7 cellular contexts compared by ENCODE assay signal in the genomic region with DNA sequence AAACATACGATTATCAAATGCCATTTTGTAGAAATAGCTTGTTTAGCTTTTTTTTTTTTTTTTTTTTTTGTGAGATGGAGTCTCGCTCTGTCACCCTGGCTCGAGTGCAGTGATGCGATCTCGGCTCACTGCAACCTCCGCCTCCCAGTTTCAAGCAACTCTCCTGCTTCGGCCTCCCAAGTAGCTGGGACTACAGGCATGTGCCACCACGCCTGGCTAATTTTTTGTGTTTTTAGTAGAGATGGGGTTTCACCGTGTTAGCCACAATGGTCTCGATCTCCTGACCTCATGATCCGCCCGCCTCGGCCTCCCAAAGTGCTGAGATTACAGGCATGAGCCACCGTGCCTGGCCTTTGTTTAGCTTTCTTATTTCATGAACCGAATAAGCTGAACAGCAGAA. TPM values are rescaled to one million over a fixed set of nuclear protein-coding genes. Genes with fewer than 3 reads are reported as not detected.
DNase-seq lines count a peak whose midpoint lies in the region; TF ChIP-seq lines count a peak whose summit lies in the region.
"Not testable (repeated sequence)": the region's sequence is repeated elsewhere in the genome, so short reads cannot be mapped to it uniquely, and the experiment has no call there.

No MANE protein-coding gene starts in this region.

- H3K27me3 ChIP-seq in OCI-LY3 (ENCODE audit: low read depth, low read length), result peaks cover 69% of the 10 kb centered on the region
- not testable (repeated sequence) for H3K27me3 ChIP-seq in ascending aorta, right atrium auricular region

- not testable (repeated sequence) for H3K4me3 Mint-ChIP-seq in nephron progenitor cell

- not testable (repeated sequence) for TF ChIP-seq CTCF in GM12865 (IDR thresholded peaks at IDR 0.05; ENCODE audit: insufficient read depth, low read depth, low read length, missing control alignments); OCI-LY3 (IDR thresholded peaks at IDR 0.05; ENCODE audit: low read depth, low read length); ascending aorta (IDR thresholded peaks at IDR 0.05); coronary artery (IDR thresholded peaks at IDR 0.05); right atrium auricular region (IDR thresholded peaks at IDR 0.05); nephron progenitor cell (IDR thresholded peaks at IDR 0.05)

- not testable (repeated sequence) for H3K9me3 Mint-ChIP-seq in nephron progenitor cell

- not testable (repeated sequence) for H3K9ac ChIP-seq in OCI-LY3 (ENCODE audit: low read length)

- not testable (repeated sequence) for H3K4me3 ChIP-seq in GM12865 (ENCODE audit: low read depth, low read length); ascending aorta; coronary artery; right atrium auricular region
- peak overlapping the region; percentile 24; the same call in 1 of the 2 replicates for H3K4me3 ChIP-seq in OCI-LY3 (ENCODE audit: low read length)

- not testable (repeated sequence) for H3K9me3 ChIP-seq in OCI-LY3 (ENCODE audit: insufficient read depth, low read length); ascending aorta; right atrium auricular region

- peak; percentile 27 for DNase-seq in GM12865 (ENCODE audit: low read depth)
- DNase-seq in ascending aorta (ENCODE audit: low spot score in 2 of 2); coronary artery (ENCODE audit: low spot score); right atrium auricular region (ENCODE audit: low spot score); substantia nigra (lab: John Stamatoyannopoulos, UW): not testable (repeated sequence)
- peak; percentile 7 for DNase-seq in nephron progenitor cell

- intact Hi-C loops in ascending aorta (cut with DNase I), result not testable (repeated sequence)

- not testable (repeated sequence) for H2AFZ ChIP-seq in OCI-LY3 (ENCODE audit: low read depth, low read length)

- peak overlapping the region; percentile 52 for H3K4me2 ChIP-seq in OCI-LY3 (ENCODE audit: low read length)

- peaks cover 11% of the 10 kb centered on the region for H3K27me3 Mint-ChIP-seq in nephron progenitor cell (ENCODE audit: low read depth, poor library complexity)

- H3K27ac Mint-ChIP-seq in nephron progenitor cell, result not testable (repeated sequence)

- H3K4me1 Mint-ChIP-seq in nephron progenitor cell, result peaks cover 40% of the 10 kb centered on the region

- not testable (repeated sequence) for H3K36me3 Mint-ChIP-seq in nephron progenitor cell (ENCODE audit: low read depth)

- peaks cover 24% of the 10 kb centered on the region for H3K4me1 ChIP-seq in OCI-LY3 (ENCODE audit: low read length)
- H3K4me1 ChIP-seq in ascending aorta, result peaks cover 15 to 89% of the 10 kb centered on the region in 2 donors
- peaks cover 0 to 74% of the 10 kb centered on the region in 2 donors for H3K4me1 ChIP-seq in right atrium auricular region

- not testable (repeated sequence) for H3K27ac ChIP-seq in OCI-LY3 (ENCODE audit: low read length)
- H3K27ac ChIP-seq in ascending aorta (peak overlapping the region; percentile 84 to 90), coronary artery (peak overlapping the region; percentile 71 to 80), right atrium auricular region (peak overlapping the region; percentile 84 to 89), substantia nigra (ENCODE audit: low read depth, low read length, poor library complexity, severe bottlenecking) (peak overlapping the region; percentile 95)

- H4K20me1 ChIP-seq in OCI-LY3 (ENCODE audit: insufficient read depth, low read length), result peaks cover 47% of the 10 kb centered on the region

- not testable (repeated sequence) for H3K36me3 ChIP-seq in OCI-LY3 (replicated peaks; ENCODE audit: low read depth, low read length); ascending aorta; right atrium auricular region

- H3K79me2 ChIP-seq in OCI-LY3 (ENCODE audit: low read length), result not testable (repeated sequence)

RNA-seq across cellular contexts. Expression of gene SMNDC1, which starts 31.7 kb away (rescaled TPM):
- total RNA-seq in ascending aorta (6.9 TPM), right atrium auricular region (1 to 10 TPM; 5.0 to 5.9 TPM)
